ENCODE assay signal across 1 cellular context in the genomic region with DNA sequence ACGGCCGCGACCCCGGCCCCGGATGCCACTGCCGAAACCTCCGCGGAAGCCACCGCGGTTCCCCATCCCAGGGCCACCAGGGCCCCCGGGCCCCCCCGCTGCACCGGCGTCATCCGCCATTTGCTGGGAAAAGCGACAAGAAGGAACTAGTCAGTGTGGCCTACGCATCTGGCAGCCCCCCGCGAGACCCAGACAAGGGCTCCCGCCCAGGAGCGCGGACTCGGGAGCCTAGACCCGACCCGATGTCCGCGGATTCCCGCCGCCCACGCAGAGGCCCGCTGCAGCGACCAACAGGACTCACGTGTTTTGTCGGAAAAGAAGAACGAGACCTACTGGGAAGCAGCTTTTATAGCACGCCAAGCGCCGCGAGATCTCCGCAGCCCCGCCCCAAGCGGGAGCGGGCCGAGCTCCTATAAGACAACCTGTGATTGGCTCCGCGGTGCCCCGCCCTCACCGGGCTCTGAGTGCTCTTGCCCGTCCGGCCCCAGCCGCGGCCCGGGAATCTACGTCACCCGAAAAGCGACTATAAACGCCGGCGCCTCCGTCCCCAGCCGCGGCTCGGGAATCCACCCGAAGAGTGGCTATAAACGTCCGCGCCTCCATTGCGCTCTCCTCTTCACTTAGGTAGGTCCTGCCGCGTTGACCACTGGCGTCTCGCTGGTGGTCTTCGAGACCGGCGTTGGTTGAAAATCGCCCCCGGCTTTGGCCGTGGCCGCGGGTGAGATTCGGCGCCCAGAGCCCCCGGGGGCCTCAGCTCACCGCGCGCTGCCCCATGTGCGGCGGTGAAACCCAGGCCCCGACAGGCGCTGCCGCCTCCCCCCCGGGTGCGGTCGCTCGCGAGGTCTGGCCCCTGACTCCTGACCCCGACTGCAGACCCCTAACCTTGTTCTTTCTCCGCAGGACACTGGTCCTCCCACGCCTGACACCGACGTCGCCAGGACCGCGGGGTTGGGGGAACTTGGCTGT.
TF ChIP-seq lines count a peak whose summit lies in the region.

A gene (minus strand): TSS at position 321 of the 966 bp plus-strand sequence. CDS start 201 bp downstream, at position 120.

TF ChIP-seq in HepG2, 621 proteins besides CTCF, POLR2A, EP300 and RAD21 (continued from another document and continues in another):
- TF ChIP-seq, protein P1, sequence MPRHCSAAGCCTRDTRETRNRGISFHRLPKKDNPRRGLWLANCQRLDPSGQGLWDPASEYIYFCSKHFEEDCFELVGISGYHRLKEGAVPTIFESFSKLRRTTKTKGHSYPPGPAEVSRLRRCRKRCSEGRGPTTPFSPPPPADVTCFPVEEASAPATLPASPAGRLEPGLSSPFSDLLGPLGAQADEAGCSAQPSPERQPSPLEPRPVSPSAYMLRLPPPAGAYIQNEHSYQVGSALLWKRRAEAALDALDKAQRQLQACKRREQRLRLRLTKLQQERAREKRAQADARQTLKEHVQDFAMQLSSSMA (CRISPR knock-in tag; IDR thresholded peaks at IDR 0.05), result no peak
- peak; percentile 67; the same call in 1 of the 2 replicates for TF ChIP-seq IRF2 (CRISPR knock-in tag; IDR thresholded peaks at IDR 0.05)
- TF ChIP-seq ARNT (IDR thresholded peaks at IDR 0.05), result no peak
- TF ChIP-seq, protein P2, sequence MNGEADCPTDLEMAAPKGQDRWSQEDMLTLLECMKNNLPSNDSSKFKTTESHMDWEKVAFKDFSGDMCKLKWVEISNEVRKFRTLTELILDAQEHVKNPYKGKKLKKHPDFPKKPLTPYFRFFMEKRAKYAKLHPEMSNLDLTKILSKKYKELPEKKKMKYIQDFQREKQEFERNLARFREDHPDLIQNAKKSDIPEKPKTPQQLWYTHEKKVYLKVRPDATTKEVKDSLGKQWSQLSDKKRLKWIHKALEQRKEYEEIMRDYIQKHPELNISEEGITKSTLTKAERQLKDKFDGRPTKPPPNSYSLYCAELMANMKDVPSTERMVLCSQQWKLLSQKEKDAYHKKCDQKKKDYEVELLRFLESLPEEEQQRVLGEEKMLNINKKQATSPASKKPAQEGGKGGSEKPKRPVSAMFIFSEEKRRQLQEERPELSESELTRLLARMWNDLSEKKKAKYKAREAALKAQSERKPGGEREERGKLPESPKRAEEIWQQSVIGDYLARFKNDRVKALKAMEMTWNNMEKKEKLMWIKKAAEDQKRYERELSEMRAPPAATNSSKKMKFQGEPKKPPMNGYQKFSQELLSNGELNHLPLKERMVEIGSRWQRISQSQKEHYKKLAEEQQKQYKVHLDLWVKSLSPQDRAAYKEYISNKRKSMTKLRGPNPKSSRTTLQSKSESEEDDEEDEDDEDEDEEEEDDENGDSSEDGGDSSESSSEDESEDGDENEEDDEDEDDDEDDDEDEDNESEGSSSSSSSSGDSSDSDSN (CRISPR knock-in tag; IDR thresholded peaks at IDR 0.05), result peak; percentile 74
- peak; percentile 70 for TF ChIP-seq PHF21A (CRISPR knock-in tag; IDR thresholded peaks at IDR 0.05)
- no peak for TF ChIP-seq ZSCAN21 (CRISPR knock-in tag; IDR thresholded peaks at IDR 0.05; ENCODE audit: borderline replicate concordance)
- peak; percentile 74 for TF ChIP-seq ZNF138 (CRISPR knock-in tag; IDR thresholded peaks at IDR 0.05; ENCODE audit: low read depth)
- TF ChIP-seq REXO4 (CRISPR knock-in tag; IDR thresholded peaks at IDR 0.05; ENCODE audit: borderline replicate concordance), result no peak
- no peak for TF ChIP-seq ZNF569 (CRISPR knock-in tag; IDR thresholded peaks at IDR 0.05; ENCODE audit: borderline replicate concordance)
- TF ChIP-seq SOX5 (CRISPR knock-in tag; IDR thresholded peaks at IDR 0.05; ENCODE audit: borderline replicate concordance), result no peak
- TF ChIP-seq SP5 (CRISPR knock-in tag; IDR thresholded peaks at IDR 0.05; ENCODE audit: borderline replicate concordance, low read depth), result peak; percentile 56; the same call in 1 of the 2 replicates
- peak; percentile 81; the same call in 1 of the 2 replicates for TF ChIP-seq ZFX (CRISPR knock-in tag; IDR thresholded peaks at IDR 0.05; ENCODE audit: low read depth)
- peak; percentile 73 for TF ChIP-seq ZNF607 (CRISPR knock-in tag; IDR thresholded peaks at IDR 0.05; ENCODE audit: borderline replicate concordance)
- peak; percentile 96 for TF ChIP-seq DR1 (CRISPR knock-in tag; IDR thresholded peaks at IDR 0.05)
- no peak for TF ChIP-seq ZMYM3 (CRISPR knock-in tag; IDR thresholded peaks at IDR 0.05)
- TF ChIP-seq, protein P3, sequence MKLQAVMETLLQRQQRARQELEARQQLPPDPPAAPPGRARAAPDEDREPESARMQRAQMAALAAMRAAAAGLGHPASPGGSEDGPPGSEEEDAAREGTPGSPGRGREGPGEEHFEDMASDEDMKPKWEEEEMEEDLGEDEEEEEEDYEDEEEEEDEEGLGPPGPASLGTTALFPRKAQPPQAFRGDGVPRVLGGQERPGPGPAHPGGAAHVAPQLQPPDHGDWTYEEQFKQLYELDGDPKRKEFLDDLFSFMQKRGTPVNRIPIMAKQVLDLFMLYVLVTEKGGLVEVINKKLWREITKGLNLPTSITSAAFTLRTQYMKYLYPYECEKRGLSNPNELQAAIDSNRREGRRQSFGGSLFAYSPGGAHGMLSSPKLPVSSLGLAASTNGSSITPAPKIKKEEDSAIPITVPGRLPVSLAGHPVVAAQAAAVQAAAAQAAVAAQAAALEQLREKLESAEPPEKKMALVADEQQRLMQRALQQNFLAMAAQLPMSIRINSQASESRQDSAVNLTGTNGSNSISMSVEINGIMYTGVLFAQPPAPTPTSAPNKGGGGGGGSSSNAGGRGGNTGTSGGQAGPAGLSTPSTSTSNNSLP (IDR thresholded peaks at IDR 0.05; ENCODE audit: low read depth, low read length), result no peak
- peak; percentile 16 for TF ChIP-seq ZNF777 (CRISPR knock-in tag; IDR thresholded peaks at IDR 0.05)
- TF ChIP-seq ZNF773 (CRISPR knock-in tag; IDR thresholded peaks at IDR 0.05; ENCODE audit: borderline replicate concordance), result peak; percentile 78; the same call in 1 of the 2 replicates
- TF ChIP-seq GATAD1 (CRISPR knock-in tag; IDR thresholded peaks at IDR 0.05), result peak; percentile 95
- no peak; the same call in 1 of the 2 replicates for TF ChIP-seq ZNF430 (CRISPR knock-in tag; IDR thresholded peaks at IDR 0.05)
- TF ChIP-seq ZNF709 (CRISPR knock-in tag; IDR thresholded peaks at IDR 0.05), result peak; percentile 90; the same call in 1 of the 2 replicates
- TF ChIP-seq ZNF747 (CRISPR knock-in tag; IDR thresholded peaks at IDR 0.05; ENCODE audit: borderline replicate concordance), result no peak
- TF ChIP-seq NR2C2 (CRISPR knock-in tag; IDR thresholded peaks at IDR 0.05; ENCODE audit: borderline replicate concordance), result peak; percentile 33; the same call in 1 of the 2 replicates
- TF ChIP-seq NFYB (CRISPR knock-in tag; IDR thresholded peaks at IDR 0.05), result peak; percentile 96
- no peak for TF ChIP-seq CBFB (CRISPR knock-in tag; IDR thresholded peaks at IDR 0.05)
- 0 out of 2 replicates have a peak, but pooled peaks have one; percentile 59 for TF ChIP-seq ZNF33B (CRISPR knock-in tag; IDR thresholded peaks at IDR 0.05)
- peak; percentile 63; the same call in 1 of the 2 replicates for TF ChIP-seq ZSCAN31 (CRISPR knock-in tag; IDR thresholded peaks at IDR 0.05; ENCODE audit: low read depth)
- no peak; the same call in 1 of the 2 replicates for TF ChIP-seq ZNF782 (CRISPR knock-in tag; IDR thresholded peaks at IDR 0.05; ENCODE audit: borderline replicate concordance)
- peak; percentile 65; the same call in 1 of the 2 replicates for TF ChIP-seq ZMAT3 (CRISPR knock-in tag; conservative IDR thresholded peaks at IDR 0.05)
- TF ChIP-seq, protein P4, sequence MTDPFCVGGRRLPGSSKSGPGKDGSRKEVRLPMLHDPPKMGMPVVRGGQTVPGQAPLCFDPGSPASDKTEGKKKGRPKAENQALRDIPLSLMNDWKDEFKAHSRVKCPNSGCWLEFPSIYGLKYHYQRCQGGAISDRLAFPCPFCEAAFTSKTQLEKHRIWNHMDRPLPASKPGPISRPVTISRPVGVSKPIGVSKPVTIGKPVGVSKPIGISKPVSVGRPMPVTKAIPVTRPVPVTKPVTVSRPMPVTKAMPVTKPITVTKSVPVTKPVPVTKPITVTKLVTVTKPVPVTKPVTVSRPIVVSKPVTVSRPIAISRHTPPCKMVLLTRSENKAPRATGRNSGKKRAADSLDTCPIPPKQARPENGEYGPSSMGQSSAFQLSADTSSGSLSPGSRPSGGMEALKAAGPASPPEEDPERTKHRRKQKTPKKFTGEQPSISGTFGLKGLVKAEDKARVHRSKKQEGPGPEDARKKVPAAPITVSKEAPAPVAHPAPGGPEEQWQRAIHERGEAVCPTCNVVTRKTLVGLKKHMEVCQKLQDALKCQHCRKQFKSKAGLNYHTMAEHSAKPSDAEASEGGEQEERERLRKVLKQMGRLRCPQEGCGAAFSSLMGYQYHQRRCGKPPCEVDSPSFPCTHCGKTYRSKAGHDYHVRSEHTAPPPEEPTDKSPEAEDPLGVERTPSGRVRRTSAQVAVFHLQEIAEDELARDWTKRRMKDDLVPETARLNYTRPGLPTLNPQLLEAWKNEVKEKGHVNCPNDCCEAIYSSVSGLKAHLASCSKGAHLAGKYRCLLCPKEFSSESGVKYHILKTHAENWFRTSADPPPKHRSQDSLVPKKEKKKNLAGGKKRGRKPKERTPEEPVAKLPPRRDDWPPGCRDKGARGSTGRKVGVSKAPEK (CRISPR knock-in tag; IDR thresholded peaks at IDR 0.05; ENCODE audit: borderline replicate concordance), result no peak
- no peak for TF ChIP-seq ZNF484 (CRISPR knock-in tag; IDR thresholded peaks at IDR 0.05; ENCODE audit: borderline replicate concordance, low read depth)
- TF ChIP-seq ZNF124 (CRISPR knock-in tag; IDR thresholded peaks at IDR 0.05), result peak; percentile 83; the same call in 1 of the 2 replicates
- TF ChIP-seq ZNF781 (CRISPR knock-in tag; IDR thresholded peaks at IDR 0.05; ENCODE audit: borderline replicate concordance, not compliant biosample characterization), result peak; percentile 81
- TF ChIP-seq, protein P5, sequence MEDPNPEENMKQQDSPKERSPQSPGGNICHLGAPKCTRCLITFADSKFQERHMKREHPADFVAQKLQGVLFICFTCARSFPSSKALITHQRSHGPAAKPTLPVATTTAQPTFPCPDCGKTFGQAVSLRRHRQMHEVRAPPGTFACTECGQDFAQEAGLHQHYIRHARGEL (CRISPR knock-in tag; IDR thresholded peaks at IDR 0.05), result no peak
- TF ChIP-seq, protein P6, sequence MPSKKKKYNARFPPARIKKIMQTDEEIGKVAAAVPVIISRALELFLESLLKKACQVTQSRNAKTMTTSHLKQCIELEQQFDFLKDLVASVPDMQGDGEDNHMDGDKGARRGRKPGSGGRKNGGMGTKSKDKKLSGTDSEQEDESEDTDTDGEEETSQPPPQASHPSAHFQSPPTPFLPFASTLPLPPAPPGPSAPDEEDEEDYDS (CRISPR knock-in tag; IDR thresholded peaks at IDR 0.05), result peak; percentile 96
- TF ChIP-seq, protein P7, sequence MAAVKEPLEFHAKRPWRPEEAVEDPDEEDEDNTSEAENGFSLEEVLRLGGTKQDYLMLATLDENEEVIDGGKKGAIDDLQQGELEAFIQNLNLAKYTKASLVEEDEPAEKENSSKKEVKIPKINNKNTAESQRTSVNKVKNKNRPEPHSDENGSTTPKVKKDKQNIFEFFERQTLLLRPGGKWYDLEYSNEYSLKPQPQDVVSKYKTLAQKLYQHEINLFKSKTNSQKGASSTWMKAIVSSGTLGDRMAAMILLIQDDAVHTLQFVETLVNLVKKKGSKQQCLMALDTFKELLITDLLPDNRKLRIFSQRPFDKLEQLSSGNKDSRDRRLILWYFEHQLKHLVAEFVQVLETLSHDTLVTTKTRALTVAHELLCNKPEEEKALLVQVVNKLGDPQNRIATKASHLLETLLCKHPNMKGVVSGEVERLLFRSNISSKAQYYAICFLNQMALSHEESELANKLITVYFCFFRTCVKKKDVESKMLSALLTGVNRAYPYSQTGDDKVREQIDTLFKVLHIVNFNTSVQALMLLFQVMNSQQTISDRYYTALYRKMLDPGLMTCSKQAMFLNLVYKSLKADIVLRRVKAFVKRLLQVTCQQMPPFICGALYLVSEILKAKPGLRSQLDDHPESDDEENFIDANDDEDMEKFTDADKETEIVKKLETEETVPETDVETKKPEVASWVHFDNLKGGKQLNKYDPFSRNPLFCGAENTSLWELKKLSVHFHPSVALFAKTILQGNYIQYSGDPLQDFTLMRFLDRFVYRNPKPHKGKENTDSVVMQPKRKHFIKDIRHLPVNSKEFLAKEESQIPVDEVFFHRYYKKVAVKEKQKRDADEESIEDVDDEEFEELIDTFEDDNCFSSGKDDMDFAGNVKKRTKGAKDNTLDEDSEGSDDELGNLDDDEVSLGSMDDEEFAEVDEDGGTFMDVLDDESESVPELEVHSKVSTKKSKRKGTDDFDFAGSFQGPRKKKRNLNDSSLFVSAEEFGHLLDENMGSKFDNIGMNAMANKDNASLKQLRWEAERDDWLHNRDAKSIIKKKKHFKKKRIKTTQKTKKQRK (IDR thresholded peaks at IDR 0.05; ENCODE audit: low read length), result no peak
- TF ChIP-seq ZNF383 (CRISPR knock-in tag; IDR thresholded peaks at IDR 0.05; ENCODE audit: borderline replicate concordance), result no peak
- peak; percentile 43; the same call in 1 of the 2 replicates for TF ChIP-seq GFI1 (CRISPR knock-in tag; IDR thresholded peaks at IDR 0.05; ENCODE audit: borderline replicate concordance)
- TF ChIP-seq RORA (CRISPR knock-in tag; IDR thresholded peaks at IDR 0.05), result 0 out of 2 replicates have a peak, but pooled peaks have one; percentile 58
- TF ChIP-seq SNRNP70 (IDR thresholded peaks at IDR 0.05; ENCODE audit: low read depth, low read length), result no peak
- no peak for TF ChIP-seq CHD4 (IDR thresholded peaks at IDR 0.05; ENCODE audit: borderline replicate concordance, low read length)
- no peak for TF ChIP-seq ZNF652 (CRISPR knock-in tag; IDR thresholded peaks at IDR 0.05; ENCODE audit: borderline replicate concordance, low read depth)
- no peak for TF ChIP-seq NFATC3 (CRISPR knock-in tag; IDR thresholded peaks at IDR 0.05)
- TF ChIP-seq ZNF768 (CRISPR knock-in tag; IDR thresholded peaks at IDR 0.05), result peak; percentile 52
- TF ChIP-seq TCF7 (IDR thresholded peaks at IDR 0.05; ENCODE audit: low read depth), result no peak
- TF ChIP-seq SIN3A (IDR thresholded peaks at IDR 0.05; ENCODE audit: borderline replicate concordance, low read depth, low read length), result peak; percentile 90; the same call in 1 of the 2 replicates
- TF ChIP-seq SMAD3 (CRISPR knock-in tag; IDR thresholded peaks at IDR 0.05), result peak; percentile 62; the same call in 1 of the 2 replicates
- TF ChIP-seq, protein P8, sequence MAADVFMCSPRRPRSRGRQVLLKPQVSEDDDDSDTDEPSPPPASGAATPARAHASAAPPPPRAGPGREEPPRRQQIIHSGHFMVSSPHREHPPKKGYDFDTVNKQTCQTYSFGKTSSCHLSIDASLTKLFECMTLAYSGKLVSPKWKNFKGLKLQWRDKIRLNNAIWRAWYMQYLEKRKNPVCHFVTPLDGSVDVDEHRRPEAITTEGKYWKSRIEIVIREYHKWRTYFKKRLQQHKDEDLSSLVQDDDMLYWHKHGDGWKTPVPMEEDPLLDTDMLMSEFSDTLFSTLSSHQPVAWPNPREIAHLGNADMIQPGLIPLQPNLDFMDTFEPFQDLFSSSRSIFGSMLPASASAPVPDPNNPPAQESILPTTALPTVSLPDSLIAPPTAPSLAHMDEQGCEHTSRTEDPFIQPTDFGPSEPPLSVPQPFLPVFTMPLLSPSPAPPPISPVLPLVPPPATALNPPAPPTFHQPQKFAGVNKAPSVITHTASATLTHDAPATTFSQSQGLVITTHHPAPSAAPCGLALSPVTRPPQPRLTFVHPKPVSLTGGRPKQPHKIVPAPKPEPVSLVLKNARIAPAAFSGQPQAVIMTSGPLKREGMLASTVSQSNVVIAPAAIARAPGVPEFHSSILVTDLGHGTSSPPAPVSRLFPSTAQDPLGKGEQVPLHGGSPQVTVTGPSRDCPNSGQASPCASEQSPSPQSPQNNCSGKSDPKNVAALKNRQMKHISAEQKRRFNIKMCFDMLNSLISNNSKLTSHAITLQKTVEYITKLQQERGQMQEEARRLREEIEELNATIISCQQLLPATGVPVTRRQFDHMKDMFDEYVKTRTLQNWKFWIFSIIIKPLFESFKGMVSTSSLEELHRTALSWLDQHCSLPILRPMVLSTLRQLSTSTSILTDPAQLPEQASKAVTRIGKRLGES (CRISPR knock-in tag; IDR thresholded peaks at IDR 0.05; ENCODE audit: borderline replicate concordance), result peak; percentile 21; the same call in 1 of the 2 replicates
- peak; percentile 82; the same call in 1 of the 2 replicates for TF ChIP-seq ZNF335 (CRISPR knock-in tag; IDR thresholded peaks at IDR 0.05)
